7 cellular contexts compared by ENCODE assay signal in genomic region chr19:48635966-48636858, GRCh38.
DNase-seq lines count a peak whose midpoint lies in the region; ATAC-seq and TF ChIP-seq lines count a peak whose summit lies in the region.

No MANE protein-coding gene starts in this region.

- no peaks in the 10 kb centered on the region for H3K27me3 ChIP-seq in mucosa of rectum (ENCODE audit: control insufficient read depth in 2 of 2, insufficient read depth in 2 of 2, low read length in 2 of 2)

- H3K4me1 ChIP-seq in mucosa of rectum (ENCODE audit: control insufficient read depth in 2 of 2, insufficient read depth in 2 of 2, low read length in 2 of 2) = peaks cover 37 to 39% of the 10 kb centered on the region in 2 donors

- peak overlapping the region; percentile 97 to 98 for H3K27ac ChIP-seq in mucosa of rectum (ENCODE audit: low read depth in 2 of 2, low read length in 2 of 2)

- DNase-seq in GM12864 (ENCODE audit: low read depth) (no peak), NCI-H2171 (lab: John Stamatoyannopoulos, UW) (peak; percentile 54), choroid plexus epithelial cell (ENCODE audit: low read depth) (no peak)

- peaks cover 6 to 14% of the 10 kb centered on the region in 2 donors for H3K36me3 ChIP-seq in mucosa of rectum (ENCODE audit: control insufficient read depth in 2 of 2, insufficient read depth in 2 of 2, low read length in 2 of 2)

- H3K4me3 ChIP-seq in GM12864 (ENCODE audit: low read depth, low read length) = peak overlapping the region; percentile 64
- peak overlapping the region; percentile 61 for H3K4me3 ChIP-seq in choroid plexus epithelial cell (ENCODE audit: low read depth, low read length)
- peak overlapping the region; percentile 86 to 89 for H3K4me3 ChIP-seq in mucosa of rectum (ENCODE audit: low read length in 2 of 2)

- peak overlapping the region; percentile 87 for H3K9ac ChIP-seq in mucosa of rectum (ENCODE audit: low read depth in 1 of 2, low read length in 2 of 2)

- ATAC-seq in HG02571 (IDR thresholded peaks at IDR 0.05; ENCODE audit: unreplicated experiment) (no peak), HG03025 (IDR thresholded peaks at IDR 0.05; ENCODE audit: low FRiP score, unreplicated experiment) (no peak), HG03108 (IDR thresholded peaks at IDR 0.05; ENCODE audit: unreplicated experiment) (no peak)

- TF ChIP-seq CTCF in GM12864 (IDR thresholded peaks at IDR 0.05; ENCODE audit: low read depth, low read length, missing control alignments) = no peak
- no peak for TF ChIP-seq CTCF in choroid plexus epithelial cell (conservative IDR thresholded peaks at IDR 0.05; ENCODE audit: low read depth, low read length)

- H3K9me3 ChIP-seq in mucosa of rectum (ENCODE audit: control insufficient read depth in 2 of 2, low read length in 2 of 2) = no peaks in the 10 kb centered on the region
